Comparison of ENCODE assay signal across 19 cellular contexts in the genomic region with DNA sequence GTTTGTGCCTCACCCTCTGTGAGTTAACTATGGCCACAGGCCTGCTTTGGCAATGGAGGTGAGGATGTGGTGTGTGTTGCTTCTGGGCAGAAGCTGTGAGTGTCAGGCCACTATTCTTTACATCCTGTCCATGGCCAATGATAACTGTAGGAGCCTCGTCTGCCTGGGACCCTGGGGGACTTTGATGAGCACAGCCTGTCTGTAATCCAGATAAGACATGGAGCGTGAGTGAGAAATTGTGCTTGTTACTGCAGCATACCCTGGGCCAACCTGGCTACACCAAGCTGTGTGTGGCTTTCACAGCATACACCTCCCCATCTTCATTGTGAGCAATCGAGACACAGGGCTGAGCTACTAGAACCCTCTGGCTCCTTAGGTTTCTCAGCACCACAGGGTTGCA.
A peak's percentile ranks its signal among the peaks of the same experiment; 100 is the strongest.
DNase-seq lines count a peak whose midpoint lies in the region; ATAC-seq, FAIRE-seq and TF ChIP-seq lines count a peak whose summit lies in the region.
"Had no signal": no experiment of that assay in that cellular context is flagged by ENCODE, and none has a peak within 500 bp of the region (broad histone marks: within the 10 kb centered on the region; RNA-seq: fewer than 3 reads in every experiment).

No MANE protein-coding gene starts in this region.

- H3K27me3 ChIP-seq in HepG2 (ENCODE audit: control insufficient read depth in 1 of 2, insufficient read depth in 2 of 2, low read length in 2 of 2) (no peaks in the 10 kb centered on the region; a peak in 1 of 5 replicates), right lobe of liver (no peaks in the 10 kb centered on the region), esophagus muscularis mucosa (peaks cover 0 to 5% (median 1%) of the 10 kb centered on the region in 4 donors)
- H3K27me3 ChIP-seq: BLaER1 treated with 17β-estradiol and CSF1 and Interleukin-3, amounts not matched to agents 10 nM and 100 nM had no signal

- H3K4me3 ChIP-seq in HepG2 (replicated peaks in 1 of 3; ENCODE audit: insufficient read depth in 1 of 3, low read depth in 2 of 3, low read length in 3 of 3) (no peak overlapping the region), right lobe of liver (no peak overlapping the region), esophagus muscularis mucosa (no peak overlapping the region)
- H3K4me3 ChIP-seq: A549; BLaER1 treated with 17β-estradiol and CSF1 and Interleukin-3, amounts not matched to agents 10 nM and 100 nM had no signal

- H3K9me3 ChIP-seq in HepG2 (ENCODE audit: low read length), result no peaks in the 10 kb centered on the region
- H3K9me3 ChIP-seq in right lobe of liver, result no peaks in the 10 kb centered on the region
- no peaks in the 10 kb centered on the region for H3K9me3 ChIP-seq in esophagus muscularis mucosa
- H3K9me3 ChIP-seq: A549; BLaER1 treated with 17β-estradiol and CSF1 and Interleukin-3, amounts not matched to agents 10 nM and 100 nM; Caco-2 had no signal

- no peaks in the 10 kb centered on the region for H3K4me1 ChIP-seq in HepG2 (ENCODE audit: insufficient read depth, low read length)
- H3K4me1 ChIP-seq in right lobe of liver, result no peaks in the 10 kb centered on the region
- H3K4me1 ChIP-seq in esophagus muscularis mucosa, result no peaks in the 10 kb centered on the region
- H3K4me1 ChIP-seq: A549; BLaER1 treated with 17β-estradiol and CSF1 and Interleukin-3, amounts not matched to agents 10 nM and 100 nM; Caco-2 had no signal

- in situ Hi-C loops in HepG2 (cut with HindIII; ENCODE audit: extremely low pct_ligation_motif_present, low pct_unique_long_range_greater_than_20kb), result no loop called here

- TF ChIP-seq CTCF in HepG2 (CRISPR knock-in tag; IDR thresholded peaks at IDR 0.05), result no peak
- TF ChIP-seq CTCF in right lobe of liver (IDR thresholded peaks at IDR 0.05), result no peak
- no peak for TF ChIP-seq CTCF in esophagus muscularis mucosa (IDR thresholded peaks at IDR 0.05)

- intact Hi-C loops in HepG2 (cut with micrococcal nuclease; ENCODE audit: unreplicated experiment), result no loop called here
- intact Hi-C loops in right lobe of liver (cut with DNase I), result no loop called here
- intact Hi-C loops in esophagus muscularis mucosa (cut with DNase I), result no loop called here

- DNase-seq in HepG2 (ENCODE audit: low spot score) (no peak), right lobe of liver (no peak), esophagus muscularis mucosa (ENCODE audit: extremely low spot score) (peak; percentile 42), Kasumi-1 (lab: John Stamatoyannopoulos, UW) (no peak)
- DNase-seq: AML-193; Caco-2; Calu3; CD4-positive, alpha-beta T cell; CD8-positive, alpha-beta T cell; DMS79 treated with DMSO at 0.1 percent for 48 hours; GF-D8 had no signal

- H2AFZ ChIP-seq in HepG2 (ENCODE audit: low read length), result no peak overlapping the region

- WGBS in HepG2 (ENCODE audit: low lambda C conversion rate), result 19% methylated on average over 3 of the region's 3 CpGs
- no CpG with 5 or more reads among the region's 3 CpGs for WGBS in right lobe of liver (ENCODE audit: insufficient coverage, low coverage, low lambda C conversion rate, missing lambda C conversion rate)
- WGBS in esophagus muscularis mucosa, result 84% methylated on average over 3 of the region's 3 CpGs

- H3K79me2 ChIP-seq in HepG2 (ENCODE audit: insufficient read depth, low read length), result no peaks in the 10 kb centered on the region

- ATAC-seq in HepG2, result no peak
- ATAC-seq in right lobe of liver, result no peak
- no peak for ATAC-seq in HG03354 (IDR thresholded peaks at IDR 0.05; ENCODE audit: poor library complexity, severe bottlenecking, unreplicated experiment)
- ATAC-seq: A549; CD8-positive, alpha-beta T cell had no signal

- H3K27ac ChIP-seq in HepG2 (ENCODE audit: extremely low read length, insufficient read depth, low read length) (no peak overlapping the region), right lobe of liver (no peak overlapping the region), esophagus muscularis mucosa (replicated peaks in 1 of 4) (no peak overlapping the region)
- H3K27ac ChIP-seq: 22Rv1; A549; BLaER1 treated with 17β-estradiol and CSF1 and Interleukin-3, amounts not matched to agents 10 nM and 100 nM; C4-2B had no signal

- no TSS peak for BruUV-seq in HepG2 (replicated peaks; lab: Mats Ljungman, UMichigan)

- H4K20me1 ChIP-seq in HepG2 (ENCODE audit: insufficient read depth, low read length), result no peaks in the 10 kb centered on the region
- H4K20me1 ChIP-seq: BLaER1 treated with 17β-estradiol and CSF1 and Interleukin-3, amounts not matched to agents 10 nM and 100 nM had no signal

- FAIRE-seq in HepG2 (lab: Jason Lieb, UNC), result no peak
- FAIRE-seq: A549, D721Med, G401.6, GM12891 had no signal

- no peak for TF ChIP-seq RAD21 in HepG2 (CRISPR knock-in tag; IDR thresholded peaks at IDR 0.05)

- no peak overlapping the region for H3K9ac ChIP-seq in HepG2 (ENCODE audit: insufficient read depth, low read depth, low read length)
- H3K9ac ChIP-seq: BLaER1 treated with 17β-estradiol and CSF1 and Interleukin-3, amounts not matched to agents 10 nM and 100 nM had no signal

- H3K4me2 ChIP-seq in HepG2 (ENCODE audit: low read depth, low read length), result no peak overlapping the region
- H3K4me2 ChIP-seq: A549; BLaER1 treated with 17β-estradiol and CSF1 and Interleukin-3, amounts not matched to agents 10 nM and 100 nM had no signal

- CTCF ChIA-PET in HepG2 (lab: Yijun Ruan, JAX; ENCODE audit: low intra/inter-chr PET ratio, low total read pairs), result no interaction called here

- H3K36me3 ChIP-seq in HepG2 (replicated peaks in 1 of 2; ENCODE audit: control insufficient read depth in 1 of 2, insufficient read depth in 2 of 2, low read length in 2 of 2) (no peaks in the 10 kb centered on the region), right lobe of liver (no peaks in the 10 kb centered on the region), esophagus muscularis mucosa (no peaks in the 10 kb centered on the region)
- H3K36me3 ChIP-seq: BLaER1 treated with 17β-estradiol and CSF1 and Interleukin-3, amounts not matched to agents 10 nM and 100 nM had no signal

- TF ChIP-seq EP300 in HepG2 (IDR thresholded peaks at IDR 0.05; ENCODE audit: low read depth in 2 of 2, low read length in 2 of 2) (no peak), HepG2 (CRISPR knock-in tag; IDR thresholded peaks at IDR 0.05; ENCODE audit: borderline replicate concordance) (no peak), esophagus muscularis mucosa (IDR thresholded peaks at IDR 0.05) (no peak)

- TF ChIP-seq POLR2A in HepG2 (IDR thresholded peaks at IDR 0.05; ENCODE audit: insufficient read depth in 1 of 2, low read depth in 2 of 2, low read length in 2 of 2) (no peak), right lobe of liver (IDR thresholded peaks at IDR 0.05) (no peak), esophagus muscularis mucosa (IDR thresholded peaks at IDR 0.05; ENCODE audit: low read depth) (no peak)

- POLR2A ChIA-PET in HepG2 (lab: Yijun Ruan, JAX), result no interaction called here

TF ChIP-seq in HepG2, 621 proteins besides CTCF, POLR2A, EP300 and RAD21:
- TF ChIP-seq RBM39 (IDR thresholded peaks at IDR 0.05; ENCODE audit: low read depth, low read length, poor library complexity, severe bottlenecking), result no peak
- no peak for TF ChIP-seq ZFP82 (CRISPR knock-in tag; IDR thresholded peaks at IDR 0.05; ENCODE audit: borderline replicate concordance)
- TF ChIP-seq ZBTB7A (CRISPR knock-in tag; IDR thresholded peaks at IDR 0.05), result no peak
- no peak for TF ChIP-seq ZSCAN29 (CRISPR knock-in tag; conservative IDR thresholded peaks at IDR 0.05)
- peak; percentile 73; the same call in 1 of the 2 replicates for TF ChIP-seq ZNF12 (CRISPR knock-in tag; IDR thresholded peaks at IDR 0.05)
- no peak for TF ChIP-seq ZBTB38 (CRISPR knock-in tag; IDR thresholded peaks at IDR 0.05)
- TF ChIP-seq SMAD1 (CRISPR knock-in tag; IDR thresholded peaks at IDR 0.05; ENCODE audit: borderline replicate concordance, low read depth), result no peak
